11 cellular contexts compared by ENCODE assay signal in the genomic region with DNA sequence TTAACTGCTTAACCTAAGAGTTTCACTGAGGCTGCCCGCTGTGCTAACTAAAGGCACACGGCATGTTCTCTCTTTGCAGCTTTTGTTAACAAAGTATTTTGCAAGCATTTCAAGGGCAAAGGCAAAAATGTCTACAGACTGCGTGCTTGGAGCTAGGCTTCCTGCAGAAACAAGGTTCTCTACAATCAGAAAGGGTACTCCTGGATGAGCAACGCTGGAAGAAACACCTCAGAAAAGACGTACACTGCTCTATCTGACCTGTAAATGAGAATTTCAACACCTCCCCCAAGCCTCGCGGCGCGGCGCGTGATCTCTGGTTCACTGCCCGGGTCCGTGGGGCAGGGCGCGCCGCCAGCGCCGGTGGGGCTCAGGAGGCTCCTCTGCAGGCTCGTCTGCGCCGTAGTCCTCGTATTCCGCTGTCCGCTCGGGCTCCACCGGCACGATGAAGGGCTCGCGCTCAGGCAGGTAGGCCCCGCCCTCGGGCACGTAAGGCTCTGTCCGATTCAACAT.
DNase-seq lines count a peak whose midpoint lies in the region; ATAC-seq lines count a peak whose summit lies in the region.
"Had no signal": no experiment of that assay in that cellular context is flagged by ENCODE, and none has a peak within 500 bp of the region (broad histone marks: within the 10 kb centered on the region; RNA-seq: fewer than 3 reads in every experiment).

No MANE protein-coding gene starts in this region.

- intact Hi-C loops in head of caudate nucleus (cut with DNase I): no loop called here

- DNase-seq in ACHN: peak; percentile 7
- peak; percentile 59 for DNase-seq in NCI-H526 treated with DMSO at 0.1 percent for 48 hours (lab: John Stamatoyannopoulos, UW)
- DNase-seq in head of caudate nucleus: peak in 41 of 42 donors; percentile 5 to 67 (median 36)
- DNase-seq in activated effector memory CD4-positive, alpha-beta T cell treated with Interleukin-2 at 50 U/mL for 16 hours: no peak
- DNase-seq in HCEC 1CT: no peak
- DNase-seq: activated effector memory CD4-positive, alpha-beta T cell treated with anti-CD3 and anti-CD28 coated beads, Interleukin-2, amount 50 U/mL, for 16 hours; NCI-H226 had no signal

- no peaks in the 10 kb centered on the region for H3K9me3 ChIP-seq in neuron (ENCODE audit: low read length)

- H2AFZ ChIP-seq in neuron (ENCODE audit: low read depth, low read length): peak overlapping the region; percentile 40

- H3K4me1 ChIP-seq in neuron (ENCODE audit: insufficient read depth, low read length): peaks cover 3% of the 10 kb centered on the region

- H3K27me3 ChIP-seq in neuron (ENCODE audit: insufficient read depth, low read length): peaks cover 27% of the 10 kb centered on the region

- no peak for ATAC-seq in GM21381 (IDR thresholded peaks at IDR 0.05; ENCODE audit: unreplicated experiment)
- no peak for ATAC-seq in GM19452 (IDR thresholded peaks at IDR 0.05; ENCODE audit: unreplicated experiment)
- ATAC-seq: GM12878 had no signal

- in situ Hi-C loops in ACHN (cut with HindIII; ENCODE audit: low pct_ligation_motif_present, low pct_unique_long_range_greater_than_20kb, low sequenced_read_pairs): no loop called here

- H3K4me3 ChIP-seq in neuron (ENCODE audit: low read length): no peak overlapping the region
- H3K4me3 ChIP-seq: GM12878 had no signal

- H3K36me3 ChIP-seq in neuron (ENCODE audit: insufficient read depth, low read length): no peaks in the 10 kb centered on the region

Comparison
In these comparisons a context has a peak if more than half of its experiments do, and no peak if none do; other contexts are left out.
1. DNase-seq: peak in ACHN (single experiment), NCI-H526 treated with DMSO at 0.1 percent for 48 hours (single experiment) and head of caudate nucleus (41 of 42); none in activated effector memory CD4-positive, alpha-beta T cell treated with Interleukin-2 at 50 U/mL for 16 hours (single experiment) and HCEC 1CT (single experiment).